ENCODE assay signal across 8 cellular contexts in the genomic region with DNA sequence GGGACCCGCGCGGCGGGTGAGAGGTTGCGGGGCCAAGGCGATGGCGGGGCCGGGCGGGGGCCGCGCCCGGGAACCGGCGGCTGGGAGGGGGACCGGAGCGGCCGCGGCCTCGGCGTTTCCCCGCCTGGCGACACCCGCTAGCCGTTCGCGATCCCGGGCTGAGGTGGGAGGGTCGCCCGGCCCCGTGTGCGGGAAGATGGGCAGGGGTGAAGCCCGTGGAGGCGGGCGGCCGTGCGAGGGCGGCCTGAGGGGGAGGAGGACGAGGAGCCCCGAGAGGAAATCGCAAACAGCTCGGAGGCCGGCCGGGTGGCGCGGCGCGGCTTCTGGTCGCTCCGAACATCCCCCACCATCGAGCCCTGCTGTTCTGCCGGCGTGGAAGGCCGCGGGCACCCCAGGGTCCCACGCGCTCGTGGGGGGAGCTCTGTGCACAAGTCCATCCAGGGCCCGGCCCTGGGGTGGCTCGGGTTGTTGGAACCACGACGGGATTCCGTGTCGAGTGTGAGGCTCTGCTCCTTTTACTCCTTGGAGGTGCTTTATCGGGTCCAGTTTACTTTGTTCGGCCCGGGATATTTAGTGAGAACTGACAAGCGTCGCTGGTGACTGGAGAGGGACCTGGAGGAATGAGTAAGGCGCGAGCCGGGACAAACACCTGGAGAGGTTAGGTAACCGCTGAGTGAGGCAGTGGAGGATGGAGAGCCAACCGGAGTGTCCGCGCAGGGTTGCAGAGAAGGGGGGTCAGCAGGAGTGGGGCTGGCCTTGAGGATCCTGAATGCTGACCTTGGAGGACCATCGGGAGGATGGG. TPM values are rescaled to one million over a fixed set of nuclear protein-coding genes. Genes with fewer than 3 reads are reported as not detected.
DNase-seq lines count a peak whose midpoint lies in the region; ATAC-seq and TF ChIP-seq lines count a peak whose summit lies in the region.

No MANE protein-coding gene starts in this region.

- no peaks in the 10 kb centered on the region for H3K27me3 ChIP-seq in OCI-LY1 (ENCODE audit: insufficient read depth, low read length)
- H3K27me3 ChIP-seq in foreskin keratinocyte, result no peaks in the 10 kb centered on the region
- no peaks in the 10 kb centered on the region for H3K27me3 ChIP-seq in neural cell (ENCODE audit: insufficient read depth, low read depth, low read length)
- no peaks in the 10 kb centered on the region for H3K27me3 ChIP-seq in transverse colon

- H3K36me3 ChIP-seq in OCI-LY1 (ENCODE audit: insufficient read depth, low read length) (no peaks in the 10 kb centered on the region), neural cell (ENCODE audit: insufficient read depth, low read length) (no peaks in the 10 kb centered on the region), transverse colon (no peaks in the 10 kb centered on the region)

- no peaks in the 10 kb centered on the region for H3K9me2 ChIP-seq in OCI-LY1 (ENCODE audit: low read depth, low read length)
- H3K9me2 ChIP-seq in neural cell (ENCODE audit: insufficient read depth, low read length), result no peaks in the 10 kb centered on the region

- ATAC-seq in HG02981 (IDR thresholded peaks at IDR 0.05; ENCODE audit: unreplicated experiment) (peak; percentile 40), foreskin keratinocyte (peak; percentile 61)

- no peak overlapping the region for H3K27ac ChIP-seq in OCI-LY1 (ENCODE audit: low read depth, low read length, poor library complexity, severe bottlenecking)
- H3K27ac ChIP-seq in foreskin keratinocyte, result peak overlapping the region; percentile 64
- H3K27ac ChIP-seq in neural cell (ENCODE audit: low read length), result peak overlapping the region; percentile 81
- H3K27ac ChIP-seq in transverse colon, result peak overlapping the region; percentile 92 to 96 (median 94)

- no peaks in the 10 kb centered on the region for H4K20me1 ChIP-seq in OCI-LY1 (ENCODE audit: insufficient read depth, low read length)
- no peaks in the 10 kb centered on the region for H4K20me1 ChIP-seq in neural cell (ENCODE audit: insufficient read depth)

- TF ChIP-seq EP300 in neural cell (conservative IDR thresholded peaks at IDR 0.05; ENCODE audit: poor library complexity, severe bottlenecking) (no peak), transverse colon (IDR thresholded peaks at IDR 0.05; ENCODE audit: low read depth) (no peak)

- intact Hi-C loops in transverse colon (cut with DNase I; ENCODE audit: low total_unique reads), result no loop called here

- H2AFZ ChIP-seq in OCI-LY1 (ENCODE audit: low read length), result 0 out of 2 replicates have a peak overlapping the region, but pooled peaks have one; percentile 12
- H2AFZ ChIP-seq in neural cell (ENCODE audit: low read depth, low read length), result peak overlapping the region; percentile 74

- in situ Hi-C loops in transverse colon (cut with MboI; ENCODE audit: low pct_ligation_motif_present in 1 of 4, low pct_unique_long_range_greater_than_20kb in 1 of 4, low sequenced_read_pairs in 3 of 4), result no loop called here

- H3K9ac ChIP-seq in OCI-LY1 (ENCODE audit: low read length), result peak overlapping the region; percentile 65
- H3K9ac ChIP-seq in neural cell (ENCODE audit: low read length), result peak overlapping the region; percentile 90

- TF ChIP-seq POLR2A in transverse colon (IDR thresholded peaks at IDR 0.05), result no peak

- no peak for TF ChIP-seq RAD21 in neural cell (conservative IDR thresholded peaks at IDR 0.05)

- no peaks in the 10 kb centered on the region for H3K9me3 ChIP-seq in OCI-LY1 (ENCODE audit: low read length)
- H3K9me3 ChIP-seq in neural cell (ENCODE audit: low read length), result no peaks in the 10 kb centered on the region
- H3K9me3 ChIP-seq in transverse colon, result no peaks in the 10 kb centered on the region

- H3K4me3 ChIP-seq in OCI-LY1 (ENCODE audit: low read depth, low read length, poor library complexity, severe bottlenecking) (peak overlapping the region; percentile 71), neural cell (ENCODE audit: low read length) (peak overlapping the region; percentile 85), transverse colon (peak overlapping the region; percentile 66 to 84 (median 74))

- DNase-seq in NK-92 treated with Interleukin-12 subunit alpha and Interleukin-12 subunit beta, amount 100 ng/mL, for 24 hours (lab: John Stamatoyannopoulos, UW), result peak; percentile 49
- no peak for DNase-seq in NK-92 (lab: John Stamatoyannopoulos, UW; ENCODE audit: unreplicated experiment)
- DNase-seq in activated gamma-delta T cell (lab: John Stamatoyannopoulos, UW), result peak; percentile 27
- peak in 1 of 2 donors; percentile 45 for DNase-seq in foreskin keratinocyte
- DNase-seq in transverse colon, result peak; percentile 57

- 0% methylated on average over 5 to 66 of the region's 76 CpGs for whole genome bisulfite sequencing in transverse colon (ENCODE audit: low coverage in 1 of 2), 2 donors

- H3K4me1 ChIP-seq in OCI-LY1 (ENCODE audit: insufficient read depth, low read length, severe bottlenecking), result peaks cover 13% of the 10 kb centered on the region
- H3K4me1 ChIP-seq in foreskin keratinocyte, result peaks cover 11% of the 10 kb centered on the region
- peaks cover 7 to 27% (median 17%) of the 10 kb centered on the region in 4 donors for H3K4me1 ChIP-seq in transverse colon

- TF ChIP-seq CTCF in OCI-LY1 (IDR thresholded peaks at IDR 0.05; ENCODE audit: low read length) (no peak), foreskin keratinocyte (conservative IDR thresholded peaks at IDR 0.05) (no peak), neural cell (IDR thresholded peaks at IDR 0.05; ENCODE audit: poor library complexity, severe bottlenecking) (no peak), transverse colon (IDR thresholded peaks at IDR 0.05) (no peak)

- H3K4me2 ChIP-seq in OCI-LY1 (ENCODE audit: low read length) (peak overlapping the region; percentile 99), neural cell (ENCODE audit: low read length) (peak overlapping the region; percentile 96)

- H3F3A ChIP-seq in OCI-LY1 (ENCODE audit: insufficient read depth, low read length) (no peaks in the 10 kb centered on the region), neural cell (ENCODE audit: insufficient read depth, low read length, poor library complexity, severe bottlenecking) (no peaks in the 10 kb centered on the region)

- H3K79me2 ChIP-seq in OCI-LY1 (ENCODE audit: insufficient read depth, low read length) (no peaks in the 10 kb centered on the region), neural cell (replicated peaks; ENCODE audit: insufficient read depth, low read length) (peaks cover 35% of the 10 kb centered on the region)

TF ChIP-seq in neural cell, 6 proteins besides CTCF, POLR2A, EP300 and RAD21:
- TF ChIP-seq, protein P1, sequence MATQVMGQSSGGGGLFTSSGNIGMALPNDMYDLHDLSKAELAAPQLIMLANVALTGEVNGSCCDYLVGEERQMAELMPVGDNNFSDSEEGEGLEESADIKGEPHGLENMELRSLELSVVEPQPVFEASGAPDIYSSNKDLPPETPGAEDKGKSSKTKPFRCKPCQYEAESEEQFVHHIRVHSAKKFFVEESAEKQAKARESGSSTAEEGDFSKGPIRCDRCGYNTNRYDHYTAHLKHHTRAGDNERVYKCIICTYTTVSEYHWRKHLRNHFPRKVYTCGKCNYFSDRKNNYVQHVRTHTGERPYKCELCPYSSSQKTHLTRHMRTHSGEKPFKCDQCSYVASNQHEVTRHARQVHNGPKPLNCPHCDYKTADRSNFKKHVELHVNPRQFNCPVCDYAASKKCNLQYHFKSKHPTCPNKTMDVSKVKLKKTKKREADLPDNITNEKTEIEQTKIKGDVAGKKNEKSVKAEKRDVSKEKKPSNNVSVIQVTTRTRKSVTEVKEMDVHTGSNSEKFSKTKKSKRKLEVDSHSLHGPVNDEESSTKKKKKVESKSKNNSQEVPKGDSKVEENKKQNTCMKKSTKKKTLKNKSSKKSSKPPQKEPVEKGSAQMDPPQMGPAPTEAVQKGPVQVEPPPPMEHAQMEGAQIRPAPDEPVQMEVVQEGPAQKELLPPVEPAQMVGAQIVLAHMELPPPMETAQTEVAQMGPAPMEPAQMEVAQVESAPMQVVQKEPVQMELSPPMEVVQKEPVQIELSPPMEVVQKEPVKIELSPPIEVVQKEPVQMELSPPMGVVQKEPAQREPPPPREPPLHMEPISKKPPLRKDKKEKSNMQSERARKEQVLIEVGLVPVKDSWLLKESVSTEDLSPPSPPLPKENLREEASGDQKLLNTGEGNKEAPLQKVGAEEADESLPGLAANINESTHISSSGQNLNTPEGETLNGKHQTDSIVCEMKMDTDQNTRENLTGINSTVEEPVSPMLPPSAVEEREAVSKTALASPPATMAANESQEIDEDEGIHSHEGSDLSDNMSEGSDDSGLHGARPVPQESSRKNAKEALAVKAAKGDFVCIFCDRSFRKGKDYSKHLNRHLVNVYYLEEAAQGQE (IDR thresholded peaks at IDR 0.05; ENCODE audit: borderline replicate concordance), result peak; percentile 32
- TF ChIP-seq TAF1 (IDR thresholded peaks at IDR 0.05; ENCODE audit: low read depth), result peak; percentile 79
- peak; percentile 57 for TF ChIP-seq POLR2AphosphoS5 (IDR thresholded peaks at IDR 0.05)
- peak; percentile 40 for TF ChIP-seq MXI1 (conservative IDR thresholded peaks at IDR 0.05; ENCODE audit: poor library complexity, severe bottlenecking)
- no peak for TF ChIP-seq EZH2 (IDR thresholded peaks at IDR 0.05; ENCODE audit: borderline replicate concordance, insufficient read depth, low read length, poor library complexity, severe bottlenecking)
- TF ChIP-seq SMC3 (conservative IDR thresholded peaks at IDR 0.05; ENCODE audit: poor library complexity), result peak; percentile 11

RNA-seq across cellular contexts. Expression of gene CRTC3, which starts 0.7 kb away (rescaled TPM):
- total RNA-seq in foreskin keratinocyte, result 12.4 and 12.5 TPM in 2 replicates
- polyA plus RNA-seq in foreskin keratinocyte, result 4.7 and 5.5 TPM in 2 replicates
- 5.5 and 17.1 TPM in 2 replicates for polyA plus RNA-seq in neural cell
- polyA minus RNA-seq in neural cell, result 21.2 and 21.7 TPM in 2 replicates
- 10 to 100 TPM; 23.0 to 35.9 (median 24.1) TPM for total RNA-seq in transverse colon
